Comparison of ENCODE assay signal across 8 cellular contexts in genomic region chr1:47424336-47424982, GRCh38. TPM values are rescaled to one million over a fixed set of nuclear protein-coding genes. Genes with fewer than 3 reads are reported as not detected.
DNase-seq lines count a peak whose midpoint lies in the region; ATAC-seq, FAIRE-seq and TF ChIP-seq lines count a peak whose summit lies in the region.

No MANE protein-coding gene starts in this region.

- no peaks in the 10 kb centered on the region for H4K20me1 ChIP-seq in GM12878 (ENCODE audit: control insufficient read depth, insufficient read depth)

- intact Hi-C loops in GM12878 (cut with micrococcal nuclease; ENCODE audit: unreplicated experiment) = loop anchor here (10.0 kb wide), 1 partner anchor 230 kb away; the partner anchor contains the start of gene PDZK1IP1
- intact Hi-C loops in lower lobe of right lung (cut with DNase I) = no loop called here

- H3K9ac ChIP-seq in GM12878 (ENCODE audit: control insufficient read depth, insufficient read depth, low read length) = no peak overlapping the region

- H3K4me1 ChIP-seq in GM12878 (ENCODE audit: control insufficient read depth, insufficient read depth, low read length) (no peaks in the 10 kb centered on the region), lower lobe of right lung (no peaks in the 10 kb centered on the region)
- no peaks in the 10 kb centered on the region for H3K4me1 ChIP-seq in CD8-positive, alpha-beta memory T cell (ENCODE audit: insufficient read depth, low read length)

- H2AFZ ChIP-seq in GM12878 (ENCODE audit: control insufficient read depth, low read depth, low read length) = no peak overlapping the region

- H3K36me3 Mint-ChIP-seq in CD8-positive, alpha-beta memory T cell = peaks cover 0 to 6% (median 1%) of the 10 kb centered on the region in 3 donors

- H3K27me3 ChIP-seq in GM12878 (replicated peaks in 1 of 2; ENCODE audit: control insufficient read depth in 2 of 2, insufficient read depth in 2 of 2, low read length in 1 of 2) = no peaks in the 10 kb centered on the region
- H3K27me3 ChIP-seq in lower lobe of right lung (ENCODE audit: low read depth) = peaks cover 6% of the 10 kb centered on the region
- H3K27me3 ChIP-seq in CD8-positive, alpha-beta memory T cell (ENCODE audit: insufficient read depth, low read length, poor library complexity, severe bottlenecking) = no peaks in the 10 kb centered on the region

- H3K27me3 Mint-ChIP-seq in CD8-positive, alpha-beta memory T cell = peaks cover 6 to 7% of the 10 kb centered on the region in 2 donors

- peaks cover 2 to 7% (median 6%) of the 10 kb centered on the region in 3 donors for H3K4me1 Mint-ChIP-seq in CD8-positive, alpha-beta memory T cell

- H3K9me3 ChIP-seq in GM12878 (replicated peaks; ENCODE audit: control insufficient read depth, insufficient read depth, low read length) (no peaks in the 10 kb centered on the region), lower lobe of right lung (no peaks in the 10 kb centered on the region)
- H3K9me3 ChIP-seq in CD8-positive, alpha-beta memory T cell (ENCODE audit: low read length) = no peaks in the 10 kb centered on the region

- no peaks in the 10 kb centered on the region for H3K9me3 Mint-ChIP-seq in CD8-positive, alpha-beta memory T cell

- no peak overlapping the region for H3K4me3 Mint-ChIP-seq in CD8-positive, alpha-beta memory T cell

- TF ChIP-seq CTCF in GM10248 (IDR thresholded peaks at IDR 0.05; ENCODE audit: control extremely low read depth, extremely low read depth, low read depth, missing control alignments) = peak; percentile 66
- peak; percentile 59 to 68 (median 64); a peak in 5 of 6 replicates for TF ChIP-seq CTCF in GM12878 (IDR thresholded peaks at IDR 0.05 in 2 of 3, conservative IDR thresholded peaks at IDR 0.05 in 1 of 3; ENCODE audit: control insufficient read depth in 2 of 3, extremely low read depth in 1 of 3, insufficient read depth in 1 of 3, low read depth in 3 of 3, low read length in 3 of 3)
- peak; percentile 66 for TF ChIP-seq CTCF in lower lobe of right lung (IDR thresholded peaks at IDR 0.05)

- CTCF ChIA-PET in GM10248 (lab: Yijun Ruan, JAX) (interaction anchor here (0.7 to 3.2 kb wide), 9 partner anchors 9 to 302 kb away, joined by 3 to 22 read pairs (median 4); no protein-coding TSS in a partner anchor), GM12878 (lab: Yijun Ruan, JAX) (interaction anchor here (1.0 to 2.0 kb wide), 5 partner anchors 11 to 36 kb away, joined by 3 to 6 read pairs (median 5); partner anchors contain the start of gene FOXD2)
- CTCF ChIA-PET in CD8-positive, alpha-beta memory T cell (lab: Charles Lee) = no interaction called here

- BruUV-seq in GM12878 (replicated peaks; lab: Mats Ljungman, UMichigan) = no TSS peak

- no peak for FAIRE-seq in GM12878 (lab: Jason Lieb, UNC)

- H3K27ac ChIP-seq in GM12878 (ENCODE audit: control insufficient read depth, insufficient read depth) (no peak overlapping the region), lower lobe of right lung (no peak overlapping the region)
- H3K27ac ChIP-seq in CD8-positive, alpha-beta memory T cell (ENCODE audit: low read depth, low read length) = no peak overlapping the region

- TF ChIP-seq EP300 in GM12878 (IDR thresholded peaks at IDR 0.05; ENCODE audit: borderline replicate concordance in 1 of 2, control insufficient read depth in 1 of 2, low read depth in 2 of 2, low read length in 2 of 2) = no peak

- peak; percentile 61 for DNase-seq in A172 (ENCODE audit: low spot score)
- DNase-seq in GM10248 (ENCODE audit: extremely low spot score) = no peak
- DNase-seq in NCI-H2171 (lab: John Stamatoyannopoulos, UW) = peak; percentile 41
- no peak for DNase-seq in GM12878 (ENCODE audit: low read depth, low spot score)
- DNase-seq in lower lobe of right lung = no peak
- no peak for DNase-seq in NOMO-1 treated with DMSO at 0.1 percent for 48 hours (lab: John Stamatoyannopoulos, UW; ENCODE audit: unreplicated experiment)
- no peak for DNase-seq in CD8-positive, alpha-beta memory T cell
- no peak for DNase-seq in stimulated activated CD4-positive, alpha-beta T cell treated with anti-CD3 and anti-CD28 coated beads, Interleukin-12 subunit alpha, Interleukin-12 subunit beta, amount 100 ng/mL, for 4 hours

- H3K79me2 ChIP-seq in GM12878 (ENCODE audit: control insufficient read depth, insufficient read depth, low read length) = no peaks in the 10 kb centered on the region

- H3K4me3 ChIP-seq in GM12878 (no peak overlapping the region), lower lobe of right lung (no peak overlapping the region)
- H3K4me3 ChIP-seq in CD8-positive, alpha-beta memory T cell (ENCODE audit: low read length) = no peak overlapping the region

- ATAC-seq in GM12878 (no peak; the same call in 2 of the 3 replicates), lower lobe of right lung (peak in 1 of 2 donors; percentile 59)

- POLR2A ChIA-PET in GM10248 (lab: Yijun Ruan, JAX) (no interaction called here), GM12878 (lab: Charles Lee) (no interaction called here)
- POLR2A ChIA-PET in CD8-positive, alpha-beta memory T cell (lab: Charles Lee) = no interaction called here

- no peaks in the 10 kb centered on the region for H3K36me3 ChIP-seq in GM12878 (ENCODE audit: control insufficient read depth in 2 of 2, insufficient read depth in 2 of 2, low read length in 1 of 2)
- H3K36me3 ChIP-seq in lower lobe of right lung = no peaks in the 10 kb centered on the region
- H3K36me3 ChIP-seq in CD8-positive, alpha-beta memory T cell (ENCODE audit: insufficient read depth, low read length) = no peaks in the 10 kb centered on the region

- H3K27ac Mint-ChIP-seq in CD8-positive, alpha-beta memory T cell = no peak overlapping the region

- no peak for TF ChIP-seq POLR2A in GM12878 (IDR thresholded peaks at IDR 0.05; ENCODE audit: low read depth, low read length)

- SMC1A ChIA-PET in GM12878 (lab: Charles Lee; ENCODE audit: uncharacterized antibody, unreplicated experiment) = no interaction called here

- TF ChIP-seq RAD21 in GM12878 (IDR thresholded peaks at IDR 0.05; ENCODE audit: insufficient read depth, low read depth, low read length) = peak; percentile 47; the same call in 1 of the 2 replicates

- in situ Hi-C loops in GM12878 (cut with MboI) = no loop called here

- no peak overlapping the region for H3K4me2 ChIP-seq in GM12878 (ENCODE audit: control insufficient read depth, insufficient read depth)

- 2% methylated on average over 6 of the region's 6 CpGs for WGBS in GM12878 (ENCODE audit: insufficient coverage, insufficient replicate concordance, low lambda C conversion rate, missing lambda C conversion rate)

- RAD21 ChIA-PET in GM12878 (lab: Charles Lee; ENCODE audit: unreplicated experiment) = interaction anchor here (1.7 kb wide), 1 partner anchor 36 kb away, joined by 6 read pairs; no protein-coding TSS in a partner anchor

RNA-seq across cellular contexts. Expression of gene FOXE3, which starts 8.4 kb away (rescaled TPM):
- not detected in 2 replicates for total RNA-seq in A172 (2014; rRNA removed; shearing (Covaris generic))
- total RNA-seq in GM12878 (2013; cell fraction: nucleolus; rRNA removed) = not detected in 2 replicates
- total RNA-seq in GM12878 (2014; rRNA removed) (not detected in 2 replicates), GM12878 (2014; rRNA removed; fragmentation: Illumina TruSeq; extraction: Trizol) (not detected in 2 replicates), GM12878 (2021) (not detected in 2 replicates), lower lobe of right lung (not detected)
- not detected for polyA plus RNA-seq in GM12878 (2011; ENCODE audit: low read depth)
- polyA plus RNA-seq in GM12878 (2011; rRNA removed) (not detected in 2 replicates), GM12878 (2014; fragmentation: Illumina TruSeq; extraction: Trizol) (not detected in 2 replicates), GM12878 (2014; fragmentation: Nextera tagmentation; extraction: Ambion mirVana) (not detected), GM12878 (2014; rRNA removed) (0.13 TPM in 1 of 2 replicates, not detected in the other), GM12878 (2016; fragmentation: Nextera tagmentation; extraction: Ambion mirVana) (not detected)
- polyA plus RNA-seq in GM12878 (2011; cell fraction: cytosol; rRNA removed) = not detected in 2 replicates
- not detected in 2 replicates for polyA plus RNA-seq in GM12878 (2011; cell fraction: nucleus; rRNA removed)
- not detected in 2 replicates for polyA plus RNA-seq in GM12878 (2012)
- not detected in 2 replicates for polyA minus RNA-seq in GM12878 (2011; rRNA and poly(A)+ RNA removed)
- not detected in 2 replicates for polyA minus RNA-seq in GM12878 (2011; cell fraction: cytosol; rRNA and poly(A)+ RNA removed)
- not detected in 2 replicates for polyA minus RNA-seq in GM12878 (2011; cell fraction: nucleus; rRNA and poly(A)+ RNA removed)
- total RNA-seq in CD8-positive, alpha-beta memory T cell = not detected
- polyA plus RNA-seq in CD8-positive, alpha-beta memory T cell = not detected

RNA-seq across cellular contexts. Expression of gene FOXD2, which starts 13.4 kb away (rescaled TPM):
- total RNA-seq in A172 (2014; rRNA removed; shearing (Covaris generic)) = 0.07 and 0.55 TPM in 2 replicates
- total RNA-seq in GM12878 (2013; cell fraction: nucleolus; rRNA removed) = 0.10 TPM in 1 of 2 replicates, not detected in the other
- total RNA-seq in GM12878 (2014; rRNA removed) (under 0.01 and 0.05 TPM in 2 replicates), GM12878 (2014; rRNA removed; fragmentation: Illumina TruSeq; extraction: Trizol) (0.04 TPM in 1 of 2 replicates, not detected in the other), GM12878 (2021) (0.05 TPM in 1 of 2 replicates, not detected in the other), lower lobe of right lung (0.44 TPM)
- polyA plus RNA-seq in GM12878 (2011; ENCODE audit: low read depth) = 0.12 TPM
- polyA plus RNA-seq in GM12878 (2011; rRNA removed) (0.01 and 0.04 TPM in 2 replicates), GM12878 (2014; fragmentation: Illumina TruSeq; extraction: Trizol) (0.01 TPM in 1 of 2 replicates, not detected in the other), GM12878 (2014; fragmentation: Nextera tagmentation; extraction: Ambion mirVana) (under 1 TPM in 1 of 2 experiments, not detected in 1; 0.04 TPM), GM12878 (2014; rRNA removed) (0.01 and 0.04 TPM in 2 replicates), GM12878 (2016; fragmentation: Nextera tagmentation; extraction: Ambion mirVana) (under 1 TPM; 0.23 to 0.27 TPM)
- 0.01 and 0.03 TPM in 2 replicates for polyA plus RNA-seq in GM12878 (2011; cell fraction: cytosol; rRNA removed)
- 0.15 and 0.16 TPM in 2 replicates for polyA plus RNA-seq in GM12878 (2011; cell fraction: nucleus; rRNA removed)
- 0.26 and 0.29 TPM in 2 replicates for polyA plus RNA-seq in GM12878 (2012)
- polyA minus RNA-seq in GM12878 (2011; rRNA and poly(A)+ RNA removed) = 0.05 TPM in 1 of 2 replicates, not detected in the other
- not detected in 2 replicates for polyA minus RNA-seq in GM12878 (2011; cell fraction: cytosol; rRNA and poly(A)+ RNA removed)
- 0.24 and 0.29 TPM in 2 replicates for polyA minus RNA-seq in GM12878 (2011; cell fraction: nucleus; rRNA and poly(A)+ RNA removed)
- total RNA-seq in CD8-positive, alpha-beta memory T cell = under 1 TPM; 0.18 to 0.22 TPM
- polyA plus RNA-seq in CD8-positive, alpha-beta memory T cell = 0.37 TPM

Comparison
In these comparisons a context has a peak if more than half of its experiments do, and no peak if none do; other contexts are left out.
1. DNase-seq: peak in A172 (single experiment) and NCI-H2171 (single experiment); none in GM10248 (single experiment), GM12878 (single experiment), lower lobe of right lung (single experiment), NOMO-1 treated with DMSO at 0.1 percent for 48 hours (single experiment), CD8-positive, alpha-beta memory T cell (0 of 5) and stimulated activated CD4-positive, alpha-beta T cell treated with anti-CD3 and anti-CD28 coated beads, Interleukin-12 subunit alpha, Interleukin-12 subunit beta, amount 100 ng/mL, for 4 hours (single experiment).
2. Peak in every context shown above with its lines, with median percentiles within 50 percentile points of each other: CTCF ChIP-seq.